ENCODE assay signal across 7 cellular contexts in the genomic region with DNA sequence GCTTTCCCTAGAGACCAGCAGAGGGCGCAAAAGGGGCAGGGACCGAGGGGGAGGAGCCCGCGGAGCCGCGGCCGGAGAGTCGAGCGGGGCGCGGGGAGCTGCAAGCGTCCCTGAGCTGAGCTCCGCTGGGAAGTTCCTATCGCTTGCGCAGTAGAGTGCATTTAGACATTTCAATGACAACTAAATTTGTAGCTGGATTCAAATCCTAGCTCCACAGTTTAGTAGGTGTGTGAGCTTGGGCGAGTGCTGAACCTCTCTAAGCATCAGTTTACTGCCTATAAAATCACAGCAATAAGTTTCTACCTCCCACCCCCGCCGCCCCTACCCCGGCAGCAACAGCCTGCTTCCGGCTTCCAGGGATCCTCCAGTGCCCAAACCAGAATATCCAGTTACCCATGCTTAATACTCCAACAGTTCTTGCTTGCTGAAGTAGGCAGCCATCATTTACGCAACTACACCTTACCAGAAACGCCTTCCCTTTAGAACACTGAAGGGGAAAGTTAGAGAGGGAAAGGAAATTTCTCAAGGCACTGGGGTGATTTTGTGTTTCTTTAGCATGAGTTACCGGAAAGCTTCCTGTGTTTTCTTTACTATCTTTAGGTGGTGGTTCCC. TPM values are rescaled to one million over a fixed set of nuclear protein-coding genes. Genes with fewer than 3 reads are reported as not detected.
DNase-seq lines count a peak whose midpoint lies in the region; ATAC-seq, FAIRE-seq and TF ChIP-seq lines count a peak whose summit lies in the region.

No MANE protein-coding gene starts in this region.

- TF ChIP-seq CTCF in VCaP (conservative IDR thresholded peaks at IDR 0.05): peak; percentile 97

- 2 to 4% (median 2%) methylated on average over 23 of the region's 23 CpGs for WGBS in small intestine, 3 donors

- in situ Hi-C loops in T47D (cut with HindIII; ENCODE audit: low pct_unique_long_range_greater_than_20kb, low sequenced_read_pairs): no loop called here

- no peak for FAIRE-seq in small intestine (lab: Jason Lieb, UNC)

- no peak overlapping the region for H3K4me3 ChIP-seq in small intestine (ENCODE audit: low read depth in 1 of 2, low read length in 2 of 2)

- ATAC-seq in GM18517 (IDR thresholded peaks at IDR 0.05; ENCODE audit: unreplicated experiment): peak; percentile 77
- ATAC-seq in HG03066 (IDR thresholded peaks at IDR 0.05; ENCODE audit: low read depth, unreplicated experiment): peak; percentile 87

- H3K9me3 ChIP-seq in small intestine (ENCODE audit: control insufficient read depth, low read depth): no peaks in the 10 kb centered on the region

- no peaks in the 10 kb centered on the region for H3K27me3 ChIP-seq in small intestine (ENCODE audit: control insufficient read depth in 2 of 2, insufficient read depth in 2 of 2, low read length in 2 of 2)

- no peaks in the 10 kb centered on the region for H3K36me3 ChIP-seq in small intestine (ENCODE audit: control insufficient read depth in 2 of 2, insufficient read depth in 2 of 2, low read length in 2 of 2)

- DNase-seq in NCI-H2171 treated with DMSO at 0.1 percent for 48 hours (lab: John Stamatoyannopoulos, UW) (peak; percentile 79), T47D (ENCODE audit: low read depth in 1 of 2, low spot score in 1 of 2) (peak; percentile 80 to 97), iPS-NIHi11 (ENCODE audit: low spot score) (peak; percentile 92), small intestine (peak; percentile 81)

- no peaks in the 10 kb centered on the region for H3K4me1 ChIP-seq in small intestine (ENCODE audit: control insufficient read depth in 2 of 2, insufficient read depth in 1 of 2, low read depth in 1 of 2, low read length in 1 of 2)

- peak overlapping the region; percentile 95 for H3K27ac ChIP-seq in VCaP
- H3K27ac ChIP-seq in small intestine (ENCODE audit: low read depth in 1 of 2, low read length in 1 of 2): peak overlapping the region in 1 of 2 donors; percentile 25

RNA-seq across cellular contexts. Expression of a gene that starts 9.1 kb away (rescaled TPM):
- polyA plus RNA-seq in small intestine: 1 to 10 TPM in 1 of 3 donors, not detected in 2; 1.8 TPM
